Comparison of ENCODE assay signal across 8 cellular contexts in genomic region chr6:24667378-24667803, GRCh38. TPM values are rescaled to one million over a fixed set of nuclear protein-coding genes. Genes with fewer than 3 reads are reported as not detected.
DNase-seq lines count a peak whose midpoint lies in the region; ATAC-seq lines count a peak whose summit lies in the region.

No MANE protein-coding gene starts in this region.

- H3K27me3 Mint-ChIP-seq in activated naive CD8-positive, alpha-beta T cell treated with anti-CD3 and anti-CD28 coated beads, Interleukin-2, amount 50 U/mL, for 24 hours: no peaks in the 10 kb centered on the region

- H3K4me3 ChIP-seq in iPS-18c (ENCODE audit: insufficient read depth, low read depth, low read length): peak overlapping the region; percentile 83

- H3K36me3 Mint-ChIP-seq in activated naive CD8-positive, alpha-beta T cell treated with anti-CD3 and anti-CD28 coated beads, Interleukin-2, amount 50 U/mL, for 24 hours (ENCODE audit: low read depth): peaks cover 50% of the 10 kb centered on the region
- peaks cover 40% of the 10 kb centered on the region for H3K36me3 Mint-ChIP-seq in stimulated activated effector memory CD8-positive, alpha-beta T cell treated with anti-CD3 and anti-CD28 coated beads, Interleukin-12 subunit alpha, Interleukin-12 subunit beta, amount 100 ng/mL, for 72 hours

- peaks cover 15% of the 10 kb centered on the region for H3K9me3 Mint-ChIP-seq in activated naive CD8-positive, alpha-beta T cell treated with anti-CD3 and anti-CD28 coated beads, Interleukin-2, amount 50 U/mL, for 24 hours
- H3K9me3 Mint-ChIP-seq in stimulated activated effector memory CD8-positive, alpha-beta T cell treated with anti-CD3 and anti-CD28 coated beads, Interleukin-12 subunit alpha, Interleukin-12 subunit beta, amount 100 ng/mL, for 72 hours: no peaks in the 10 kb centered on the region

- peak overlapping the region; percentile 99 for H3K4me3 Mint-ChIP-seq in activated naive CD8-positive, alpha-beta T cell treated with anti-CD3 and anti-CD28 coated beads, Interleukin-2, amount 50 U/mL, for 24 hours
- peak overlapping the region; percentile 87 for H3K4me3 Mint-ChIP-seq in stimulated activated effector memory CD8-positive, alpha-beta T cell treated with anti-CD3 and anti-CD28 coated beads, Interleukin-12 subunit alpha, Interleukin-12 subunit beta, amount 100 ng/mL, for 72 hours

- ATAC-seq in activated naive CD8-positive, alpha-beta T cell treated with anti-CD3 and anti-CD28 coated beads, Interleukin-2, amount 50 U/mL, for 24 hours: no peak
- ATAC-seq in stimulated activated effector memory CD8-positive, alpha-beta T cell treated with anti-CD3 and anti-CD28 coated beads, Interleukin-12 subunit alpha, Interleukin-12 subunit beta, amount 100 ng/mL, for 72 hours: no peak
- no peak for ATAC-seq in HG03095 (IDR thresholded peaks at IDR 0.05; ENCODE audit: unreplicated experiment)

- H3K27ac Mint-ChIP-seq in activated naive CD8-positive, alpha-beta T cell treated with anti-CD3 and anti-CD28 coated beads, Interleukin-2, amount 50 U/mL, for 24 hours: peak overlapping the region; percentile 97
- peak overlapping the region; percentile 98 for H3K27ac Mint-ChIP-seq in stimulated activated effector memory CD8-positive, alpha-beta T cell treated with anti-CD3 and anti-CD28 coated beads, Interleukin-12 subunit alpha, Interleukin-12 subunit beta, amount 100 ng/mL, for 72 hours

- peaks cover 5% of the 10 kb centered on the region for H3K9me3 ChIP-seq in iPS-18c (ENCODE audit: control insufficient read depth, insufficient read depth, low read length)

- DNase-seq in SIG-M5 treated with dmso at 0.1 percent for 504 hours (lab: John Stamatoyannopoulos, UW; ENCODE audit: unreplicated experiment): peak; percentile 23
- DNase-seq in SIG-M5 (lab: John Stamatoyannopoulos, UW): no peak
- DNase-seq in HT1080 (ENCODE audit: low read depth): peak; percentile 44
- DNase-seq in activated naive CD8-positive, alpha-beta T cell treated with anti-CD3 and anti-CD28 coated beads, Interleukin-2, amount 50 U/mL, for 24 hours: no peak
- peak in 1 of 2 donors; percentile 53 for DNase-seq in stimulated activated effector memory CD8-positive, alpha-beta T cell treated with anti-CD3 and anti-CD28 coated beads, Interleukin-12 subunit alpha, Interleukin-12 subunit beta, amount 100 ng/mL, for 72 hours (ENCODE audit: low spot score in 2 of 2)
- no peak for DNase-seq in GM19240 (ENCODE audit: insufficient read length, low spot score)

- H3K4me1 Mint-ChIP-seq in activated naive CD8-positive, alpha-beta T cell treated with anti-CD3 and anti-CD28 coated beads, Interleukin-2, amount 50 U/mL, for 24 hours: peaks cover 52% of the 10 kb centered on the region
- H3K4me1 Mint-ChIP-seq in stimulated activated effector memory CD8-positive, alpha-beta T cell treated with anti-CD3 and anti-CD28 coated beads, Interleukin-12 subunit alpha, Interleukin-12 subunit beta, amount 100 ng/mL, for 72 hours: peaks cover 60% of the 10 kb centered on the region

RNA-seq across cellular contexts. Expression of gene ACOT13, which starts 0.5 kb away (rescaled TPM):
- total RNA-seq in HT1080 (2014; rRNA removed; shearing (Covaris generic)): 3.9 and 6.2 TPM in 2 replicates
- polyA plus RNA-seq in HT1080 (2015; cell fraction: cytosol; rRNA removed): 5.6 and 6.1 TPM in 2 replicates
- polyA plus RNA-seq in HT1080 (2015; cell fraction: nucleus; rRNA removed): 1.4 and 2.4 TPM in 2 replicates

RNA-seq across cellular contexts. Expression of gene TDP2, which starts 0.7 kb away (rescaled TPM):
- total RNA-seq in HT1080 (2014; rRNA removed; shearing (Covaris generic)): 14.8 and 34.6 TPM in 2 replicates
- 31.3 and 34.7 TPM in 2 replicates for polyA plus RNA-seq in HT1080 (2015; cell fraction: cytosol; rRNA removed)
- polyA plus RNA-seq in HT1080 (2015; cell fraction: nucleus; rRNA removed): 28.5 and 31.9 TPM in 2 replicates

RNA-seq across cellular contexts. Expression of gene KIAA0319, which starts 21.4 kb away (rescaled TPM):
- 0.03 TPM in 1 of 2 replicates, not detected in the other for total RNA-seq in HT1080 (2014; rRNA removed; shearing (Covaris generic))
- polyA plus RNA-seq in HT1080 (2015; cell fraction: cytosol; rRNA removed): 0.06 TPM in 1 of 2 replicates, not detected in the other
- 0.05 and 0.06 TPM in 2 replicates for polyA plus RNA-seq in HT1080 (2015; cell fraction: nucleus; rRNA removed)

RNA-seq across cellular contexts. Expression of gene C6orf62, which starts 51.6 kb away (rescaled TPM):
- total RNA-seq in HT1080 (2014; rRNA removed; shearing (Covaris generic)): 57.0 and 64.9 TPM in 2 replicates
- 113 and 130 TPM in 2 replicates for polyA plus RNA-seq in HT1080 (2015; cell fraction: cytosol; rRNA removed)
- 117 and 127 TPM in 2 replicates for polyA plus RNA-seq in HT1080 (2015; cell fraction: nucleus; rRNA removed)

Comparison
In these comparisons a context has a peak if more than half of its experiments do, and no peak if none do; other contexts are left out.
1. DNase-seq: peak in SIG-M5 treated with dmso at 0.1 percent for 504 hours (single experiment) and HT1080 (single experiment); none in SIG-M5 (single experiment), activated naive CD8-positive, alpha-beta T cell treated with anti-CD3 and anti-CD28 coated beads, Interleukin-2, amount 50 U/mL, for 24 hours (single experiment) and GM19240 (single experiment).